In genomic region chr19:4059931-4060620, GRCh38 we compare ENCODE assay signal across 8 cellular contexts. TPM values are rescaled to one million over a fixed set of nuclear protein-coding genes. Genes with fewer than 3 reads are reported as not detected.
DNase-seq lines count a peak whose midpoint lies in the region; ATAC-seq and TF ChIP-seq lines count a peak whose summit lies in the region.

No MANE protein-coding gene starts in this region.

- no peaks in the 10 kb centered on the region for H3K9me3 Mint-ChIP-seq in activated CD4-positive, alpha-beta T cell treated with anti-CD3 and anti-CD28 coated beads, Interleukin-2, amount 10 ng/mL, durations not matched to agents 24 days and 14 days

- no peaks in the 10 kb centered on the region for H3K27me3 Mint-ChIP-seq in activated CD4-positive, alpha-beta T cell treated with anti-CD3 and anti-CD28 coated beads, Interleukin-2, amount 10 ng/mL, durations not matched to agents 24 days and 14 days

- H3K4me1 Mint-ChIP-seq in activated CD4-positive, alpha-beta T cell treated with anti-CD3 and anti-CD28 coated beads, Interleukin-2, amount 10 ng/mL, durations not matched to agents 24 days and 14 days: peaks cover 14% of the 10 kb centered on the region

- H3K9ac ChIP-seq in rectal smooth muscle tissue (ENCODE audit: low read length): peak overlapping the region; percentile 29

- ATAC-seq in HG03039 (IDR thresholded peaks at IDR 0.05; ENCODE audit: unreplicated experiment): no peak
- no peak for ATAC-seq in HG02852 (IDR thresholded peaks at IDR 0.05; ENCODE audit: unreplicated experiment)

- H3K4me3 ChIP-seq in GM12875 (ENCODE audit: low read depth, low read length) (peak overlapping the region; percentile 35), epithelial cell of esophagus (ENCODE audit: low read length) (peak overlapping the region; percentile 32), rectal smooth muscle tissue (ENCODE audit: low read length) (peak overlapping the region; percentile 45)

- H3K27ac Mint-ChIP-seq in activated CD4-positive, alpha-beta T cell treated with anti-CD3 and anti-CD28 coated beads, Interleukin-2, amount 10 ng/mL, durations not matched to agents 24 days and 14 days: no peak overlapping the region

- peak overlapping the region; percentile 21 for H3K4me3 Mint-ChIP-seq in activated CD4-positive, alpha-beta T cell treated with anti-CD3 and anti-CD28 coated beads, Interleukin-2, amount 10 ng/mL, durations not matched to agents 24 days and 14 days

- DNase-seq in activated CD4-positive, alpha-beta T cell treated with anti-CD3 and anti-CD28 coated beads, Interleukin-2, amount 10 ng/mL, durations not matched to agents 24 days and 14 days: no peak
- DNase-seq in epithelial cell of esophagus (ENCODE audit: low read depth): peak; percentile 80
- DNase-seq in DMS153 (lab: John Stamatoyannopoulos, UW): no peak
- no peak for DNase-seq in C1 segment of cervical spinal cord (lab: John Stamatoyannopoulos, UW)

- no peaks in the 10 kb centered on the region for H3K27me3 ChIP-seq in rectal smooth muscle tissue (ENCODE audit: control insufficient read depth, insufficient read depth, low read length)

- intact Hi-C loops in activated CD4-positive, alpha-beta T cell treated with anti-CD3 and anti-CD28 coated beads, Interleukin-2, amount 10 ng/mL, durations not matched to agents 24 days and 14 days (cut with micrococcal nuclease): no loop called here

- no peak for TF ChIP-seq CTCF in GM12875 (IDR thresholded peaks at IDR 0.05; ENCODE audit: borderline replicate concordance, insufficient read depth, low read depth, low read length)
- TF ChIP-seq CTCF in epithelial cell of esophagus (IDR thresholded peaks at IDR 0.05; ENCODE audit: insufficient read depth, low read depth, low read length, missing control alignments): no peak

- peaks cover 6% of the 10 kb centered on the region for H3K36me3 ChIP-seq in rectal smooth muscle tissue (ENCODE audit: control insufficient read depth, insufficient read depth, low read length)

- peaks cover 22% of the 10 kb centered on the region for H3K36me3 Mint-ChIP-seq in activated CD4-positive, alpha-beta T cell treated with anti-CD3 and anti-CD28 coated beads, Interleukin-2, amount 10 ng/mL, durations not matched to agents 24 days and 14 days (ENCODE audit: low read depth)

- peak overlapping the region; percentile 90 for H3K27ac ChIP-seq in rectal smooth muscle tissue (ENCODE audit: low read depth, low read length)

- peaks cover 45% of the 10 kb centered on the region for H3K4me1 ChIP-seq in rectal smooth muscle tissue (ENCODE audit: control insufficient read depth, insufficient read depth, low read length)

RNA-seq across cellular contexts. Expression of gene ZBTB7A, which starts 6.6 kb away (rescaled TPM):
- 35.8 and 39.6 TPM in 2 replicates for total RNA-seq in activated CD4-positive, alpha-beta T cell treated with anti-CD3 and anti-CD28 coated beads, Interleukin-2, amount 10 ng/mL, durations not matched to agents 24 days and 14 days

RNA-seq across cellular contexts. Expression of gene PIAS4, which starts 52.5 kb away (rescaled TPM):
- 32.2 and 33.2 TPM in 2 replicates for total RNA-seq in activated CD4-positive, alpha-beta T cell treated with anti-CD3 and anti-CD28 coated beads, Interleukin-2, amount 10 ng/mL, durations not matched to agents 24 days and 14 days
